ENCODE assay signal across 12 cellular contexts in genomic region chr18:23226386-23226785, GRCh38.
A peak's percentile ranks its signal among the peaks of the same experiment; 100 is the strongest.
DNase-seq lines count a peak whose midpoint lies in the region; ATAC-seq and TF ChIP-seq lines count a peak whose summit lies in the region.
"Had no signal": no experiment of that assay in that cellular context is flagged by ENCODE, and none has a peak within 500 bp of the region (broad histone marks: within the 10 kb centered on the region; RNA-seq: fewer than 3 reads in every experiment).

No MANE protein-coding gene starts in this region.

- H2BK5ac ChIP-seq in H9 (ENCODE audit: insufficient read length, low read length), result no peak overlapping the region

- H3K4me1 ChIP-seq in SK-N-SH (ENCODE audit: control insufficient read depth in 1 of 2, insufficient read depth in 2 of 2, low read depth in 1 of 2, low read length in 1 of 2) (peaks cover 26 to 50% of the 10 kb centered on the region in 2 experiments), right lobe of liver (peaks cover 0 to 6% (median 0%) of the 10 kb centered on the region in 4 donors), tibial nerve (peaks cover 0 to 78% (median 59%) of the 10 kb centered on the region in 4 donors), H9 (ENCODE audit: insufficient read depth, low read length) (no peaks in the 10 kb centered on the region; the same call in 1 of the 2 replicates)

- intact Hi-C loops in right lobe of liver (cut with DNase I), result no loop called here

- no peaks in the 10 kb centered on the region for H3K9me3 ChIP-seq in SK-N-SH
- H3K9me3 ChIP-seq in right lobe of liver, result no peaks in the 10 kb centered on the region
- no peaks in the 10 kb centered on the region for H3K9me3 ChIP-seq in tibial nerve
- no peaks in the 10 kb centered on the region for H3K9me3 ChIP-seq in H9 (ENCODE audit: control insufficient read depth, low read depth, low read length)

- no peak overlapping the region for H4K8ac ChIP-seq in H9 (replicated peaks; ENCODE audit: insufficient read length, low read depth, low read length)

- peaks cover 19% of the 10 kb centered on the region for H3F3A ChIP-seq in SK-N-SH (replicated peaks; ENCODE audit: insufficient read depth)

- no peak overlapping the region for H3K4ac ChIP-seq in H9 (ENCODE audit: low read depth, low read length)

- H3K23me2 ChIP-seq in H9 (ENCODE audit: insufficient read length, low read depth, low read length, poor library complexity, severe bottlenecking), result no peaks in the 10 kb centered on the region

- H3K23ac ChIP-seq in H9 (ENCODE audit: insufficient read length, low read depth, low read length), result no peak overlapping the region

- H3K14ac ChIP-seq in H9 (ENCODE audit: insufficient read depth, low read length), result no peak overlapping the region

- DNase-seq in SK-N-SH, result no peak
- peak; percentile 72 to 81 for DNase-seq in cardiac fibroblast (ENCODE audit: low read depth in 2 of 2)
- DNase-seq in right lobe of liver, result no peak
- no peak for DNase-seq in tibial nerve (ENCODE audit: low spot score in 2 of 2)
- no peak for DNase-seq in NCI-H1048 (lab: John Stamatoyannopoulos, UW)
- no peak for DNase-seq in activated T-cell treated with anti-CD3 and anti-CD28 coated beads, Interleukin-2, amount 50 U/mL, for 24 hours
- no peak for DNase-seq in H9
- DNase-seq: 8988T; activated CD8-positive, alpha-beta memory T cell treated with anti-CD3 and anti-CD28 coated beads, Interleukin-2, amount 10 ng/mL, durations not matched to agents 7 days and 5 days; NCI-H524 treated with DMSO at 0.1 percent for 48 hours had no signal

- no peak overlapping the region for H2AFZ ChIP-seq in SK-N-SH (ENCODE audit: low read depth)
- no peak overlapping the region for H2AFZ ChIP-seq in H9 (ENCODE audit: low read length)

- TF ChIP-seq RAD21 in SK-N-SH (IDR thresholded peaks at IDR 0.05; ENCODE audit: low read length), result no peak

- peaks cover 52% of the 10 kb centered on the region for H3K4me1 Mint-ChIP-seq in activated T-cell treated with anti-CD3 and anti-CD28 coated beads, Interleukin-2, amount 50 U/mL, for 24 hours (ENCODE audit: low read depth)
- peaks cover 15 to 16% of the 10 kb centered on the region in 2 experiments for H3K4me1 Mint-ChIP-seq in H9

- H3K4me3 ChIP-seq in SK-N-SH (ENCODE audit: low read depth in 2 of 2, low read length in 1 of 2), result no peak overlapping the region
- no peak overlapping the region for H3K4me3 ChIP-seq in cardiac fibroblast (replicated peaks in 1 of 2; ENCODE audit: low read depth in 2 of 2, low read length in 2 of 2)
- H3K4me3 ChIP-seq in right lobe of liver, result no peak overlapping the region
- no peak overlapping the region for H3K4me3 ChIP-seq in tibial nerve

- no peaks in the 10 kb centered on the region for H3K79me1 ChIP-seq in H9 (ENCODE audit: insufficient read depth, low read depth, low read length, poor library complexity, severe bottlenecking)

- H3K27me3 Mint-ChIP-seq in activated T-cell treated with anti-CD3 and anti-CD28 coated beads, Interleukin-2, amount 50 U/mL, for 24 hours, result no peaks in the 10 kb centered on the region
- no peaks in the 10 kb centered on the region for H3K27me3 Mint-ChIP-seq in H9 (ENCODE audit: low read depth)
- H3K27me3 Mint-ChIP-seq: activated CD8-positive, alpha-beta memory T cell treated with anti-CD3 and anti-CD28 coated beads, Interleukin-2, amount 10 ng/mL, durations not matched to agents 7 days and 5 days had no signal

- H2BK12ac ChIP-seq in H9 (ENCODE audit: insufficient read length, low read depth, low read length), result no peak overlapping the region

- no peak overlapping the region for H2BK20ac ChIP-seq in H9 (ENCODE audit: low read depth, low read length, poor library complexity, severe bottlenecking)

- TF ChIP-seq POLR2A in right lobe of liver (IDR thresholded peaks at IDR 0.05), result no peak
- TF ChIP-seq POLR2A in tibial nerve (IDR thresholded peaks at IDR 0.05), result no peak

- H4K5ac ChIP-seq in H9 (ENCODE audit: insufficient read length, low read depth, low read length), result no peak overlapping the region

- no peak overlapping the region for H2BK120ac ChIP-seq in H9 (ENCODE audit: low read depth, low read length, poor library complexity, severe bottlenecking)

- H3K4me3 Mint-ChIP-seq in activated T-cell treated with anti-CD3 and anti-CD28 coated beads, Interleukin-2, amount 50 U/mL, for 24 hours, result no peak overlapping the region
- no peak overlapping the region for H3K4me3 Mint-ChIP-seq in H9
- H3K4me3 Mint-ChIP-seq: activated CD8-positive, alpha-beta memory T cell treated with anti-CD3 and anti-CD28 coated beads, Interleukin-2, amount 10 ng/mL, durations not matched to agents 7 days and 5 days had no signal

- H3K27ac ChIP-seq in SK-N-SH (ENCODE audit: low read depth in 2 of 2, low read length in 1 of 2), result peak overlapping the region in 1 of 2 experiments; percentile 75; a peak in 2 of 4 replicates
- H3K27ac ChIP-seq in right lobe of liver, result peak overlapping the region in 1 of 3 donors; percentile 17
- H3K27ac ChIP-seq in tibial nerve, result peak overlapping the region; percentile 55 to 91 (median 80)
- H3K27ac ChIP-seq in H9 (ENCODE audit: insufficient read length, low read depth, low read length), result no peak overlapping the region
- H3K27ac ChIP-seq: foreskin keratinocyte had no signal

- TF ChIP-seq EP300 in SK-N-SH (IDR thresholded peaks at IDR 0.05; ENCODE audit: borderline replicate concordance in 1 of 2, low read depth in 1 of 2, low read length in 1 of 2) (no peak), tibial nerve (IDR thresholded peaks at IDR 0.05) (no peak)

- no peaks in the 10 kb centered on the region for H3K27me3 ChIP-seq in SK-N-SH (ENCODE audit: insufficient read depth)
- H3K27me3 ChIP-seq in right lobe of liver, result no peaks in the 10 kb centered on the region
- no peaks in the 10 kb centered on the region for H3K27me3 ChIP-seq in tibial nerve
- H3K27me3 ChIP-seq in H9 (ENCODE audit: insufficient read depth, low read length), result no peaks in the 10 kb centered on the region

- H3K9ac ChIP-seq in SK-N-SH (no peak overlapping the region), H9 (ENCODE audit: extremely low read depth, insufficient read length, low read length) (no peak overlapping the region)

- H2AK5ac ChIP-seq in H9 (ENCODE audit: insufficient read length, low read length), result no peak overlapping the region

- H3K79me2 ChIP-seq in SK-N-SH (ENCODE audit: insufficient read depth) (no peaks in the 10 kb centered on the region), H9 (ENCODE audit: insufficient read depth, low read length) (no peaks in the 10 kb centered on the region)

- POLR2A ChIA-PET in SK-N-SH (lab: Yijun Ruan, JAX), result no interaction called here

- H3K9me2 ChIP-seq in SK-N-SH, result no peaks in the 10 kb centered on the region

- H3K36me3 ChIP-seq in SK-N-SH (replicated peaks in 1 of 2; ENCODE audit: control insufficient read depth in 1 of 2, insufficient read depth in 2 of 2, low read length in 1 of 2) (peaks cover 0 to under 1% of the 10 kb centered on the region in 2 experiments), right lobe of liver (no peaks in the 10 kb centered on the region), tibial nerve (no peaks in the 10 kb centered on the region)

- ATAC-seq in SK-N-SH treated with all-trans-retinoic acid at 6 μM for 48 hours, result no peak
- ATAC-seq in right lobe of liver, result peak; percentile 35 to 61 (median 44)
- ATAC-seq: activated CD8-positive, alpha-beta memory T cell treated with anti-CD3 and anti-CD28 coated beads, Interleukin-2, amount 10 ng/mL, durations not matched to agents 7 days and 5 days had no signal

- no peaks in the 10 kb centered on the region for H4K20me1 ChIP-seq in SK-N-SH (ENCODE audit: insufficient read depth)
- H4K20me1 ChIP-seq in H9 (ENCODE audit: control insufficient read depth, insufficient read depth, insufficient read length), result no peaks in the 10 kb centered on the region

- no peak overlapping the region for H4K91ac ChIP-seq in H9 (ENCODE audit: insufficient read length, low read depth, low read length)

- peaks cover 8% of the 10 kb centered on the region for H3K36me3 Mint-ChIP-seq in activated T-cell treated with anti-CD3 and anti-CD28 coated beads, Interleukin-2, amount 50 U/mL, for 24 hours (ENCODE audit: low read depth)
- H3K36me3 Mint-ChIP-seq in H9 (ENCODE audit: insufficient read depth in 1 of 3, low read depth in 3 of 3), result peaks cover 7 to 42% (median 14%) of the 10 kb centered on the region in 3 experiments; a peak in 5 of 7 replicates

- CTCF ChIA-PET in SK-N-SH (lab: Yijun Ruan, JAX), result interaction anchor here (1.4 kb wide), 1 partner anchor 95 kb away, joined by 4 read pairs; no protein-coding TSS in a partner anchor

- WGBS in SK-N-SH (ENCODE audit: low lambda C conversion rate), result 96% methylated on average over 3 of the region's 3 CpGs
- WGBS in right lobe of liver (ENCODE audit: insufficient coverage, low coverage, low lambda C conversion rate, missing lambda C conversion rate), result 34% methylated on average over 3 of the region's 3 CpGs
- 33 to 44% methylated on average over 3 of the region's 3 CpGs for WGBS in tibial nerve, 2 donors
- WGBS in H9 (ENCODE audit: extremely low coverage, insufficient read length, low lambda C conversion rate), result no CpG with 5 or more reads among the region's 3 CpGs

- H3K27ac Mint-ChIP-seq in activated T-cell treated with anti-CD3 and anti-CD28 coated beads, Interleukin-2, amount 50 U/mL, for 24 hours, result no peak overlapping the region
- no peak overlapping the region for H3K27ac Mint-ChIP-seq in H9
- H3K27ac Mint-ChIP-seq: activated CD8-positive, alpha-beta memory T cell treated with anti-CD3 and anti-CD28 coated beads, Interleukin-2, amount 10 ng/mL, durations not matched to agents 7 days and 5 days had no signal

- peak overlapping the region; percentile 58; the same call in 1 of the 2 replicates for H3K4me2 ChIP-seq in SK-N-SH
- H3K4me2 ChIP-seq in H9 (ENCODE audit: insufficient read depth, insufficient read length, low read length), result no peak overlapping the region

- H3K9me3 Mint-ChIP-seq in activated T-cell treated with anti-CD3 and anti-CD28 coated beads, Interleukin-2, amount 50 U/mL, for 24 hours, result peaks cover 9% of the 10 kb centered on the region
- H3K9me3 Mint-ChIP-seq in H9, result no peaks in the 10 kb centered on the region

- TF ChIP-seq CTCF in SK-N-SH (IDR thresholded peaks at IDR 0.05) (no peak), cardiac fibroblast (IDR thresholded peaks at IDR 0.05; ENCODE audit: low read depth, low read length) (no peak), right lobe of liver (IDR thresholded peaks at IDR 0.05) (no peak), tibial nerve (IDR thresholded peaks at IDR 0.05) (no peak), H9 (conservative IDR thresholded peaks at IDR 0.05) (no peak)

- H3K18ac ChIP-seq in H9 (ENCODE audit: insufficient read length, low read depth, low read length), result no peak overlapping the region

- H3T11ph ChIP-seq in H9 (ENCODE audit: low read length), result no peak overlapping the region

- no peak overlapping the region for H2BK15ac ChIP-seq in H9 (ENCODE audit: low read depth, low read length)

- no peak overlapping the region for H3K56ac ChIP-seq in H9 (ENCODE audit: insufficient read length, low read depth, low read length)

Comparison
In these comparisons a context has a peak if more than half of its experiments do, and no peak if none do; other contexts are left out.
1. DNase-seq: peak in cardiac fibroblast (2 of 2); none in SK-N-SH (single experiment), right lobe of liver (0 of 3), tibial nerve (0 of 2), NCI-H1048 (single experiment), activated T-cell treated with anti-CD3 and anti-CD28 coated beads, Interleukin-2, amount 50 U/mL, for 24 hours (single experiment) and H9 (single experiment).